Comparison of ENCODE assay signal across 1 cellular context in genomic region chr20:62872184-62872862, GRCh38.
TF ChIP-seq lines count a peak whose summit lies in the region.

No MANE protein-coding gene starts in this region.

TF ChIP-seq in HepG2, 621 proteins besides CTCF, POLR2A, EP300 and RAD21 (continues in another document):
- peak in 1 of 2 experiments; percentile 20; a peak in 1 of 4 replicates for TF ChIP-seq ATF4 (CRISPR knock-in tag; IDR thresholded peaks at IDR 0.05)
- TF ChIP-seq ARID5B (CRISPR knock-in tag; IDR thresholded peaks at IDR 0.05): peak; percentile 37; the same call in 1 of the 2 replicates
- peak; percentile 34; the same call in 1 of the 2 replicates for TF ChIP-seq GMEB1 (CRISPR knock-in tag; IDR thresholded peaks at IDR 0.05; ENCODE audit: borderline replicate concordance)
- TF ChIP-seq ATF2 (CRISPR knock-in tag; IDR thresholded peaks at IDR 0.05): no peak
- TF ChIP-seq BRCA1 (CRISPR knock-in tag; IDR thresholded peaks at IDR 0.05): no peak
- no peak for TF ChIP-seq ZSCAN21 (CRISPR knock-in tag; IDR thresholded peaks at IDR 0.05; ENCODE audit: borderline replicate concordance)
- TF ChIP-seq RARA (CRISPR knock-in tag; IDR thresholded peaks at IDR 0.05): peak; percentile 26; the same call in 1 of the 2 replicates
- TF ChIP-seq NFKB2 (CRISPR knock-in tag; IDR thresholded peaks at IDR 0.05; ENCODE audit: borderline replicate concordance): peak; percentile 56; the same call in 1 of the 2 replicates
- TF ChIP-seq ZNF574 (CRISPR knock-in tag; IDR thresholded peaks at IDR 0.05): no peak
- TF ChIP-seq ZNF546 (CRISPR knock-in tag; conservative IDR thresholded peaks at IDR 0.05): 0 out of 2 replicates have a peak, but pooled peaks have one; percentile 19
- TF ChIP-seq LBX2 (CRISPR knock-in tag; IDR thresholded peaks at IDR 0.05; ENCODE audit: borderline replicate concordance): no peak
- TF ChIP-seq ZNF687 (CRISPR knock-in tag; IDR thresholded peaks at IDR 0.05): peak; percentile 71
- TF ChIP-seq SIN3A (IDR thresholded peaks at IDR 0.05; ENCODE audit: borderline replicate concordance, low read depth, low read length): no peak
- TF ChIP-seq ZFX (CRISPR knock-in tag; IDR thresholded peaks at IDR 0.05; ENCODE audit: low read depth): peak; percentile 54
- TF ChIP-seq MXI1 (IDR thresholded peaks at IDR 0.05; ENCODE audit: borderline replicate concordance, low read depth, low read length): 0 out of 3 replicates have a peak, but pooled peaks have one; percentile 32
- 0 out of 2 replicates have a peak, but pooled peaks have one; percentile 35 for TF ChIP-seq PATZ1 (CRISPR knock-in tag; IDR thresholded peaks at IDR 0.05)
- no peak for TF ChIP-seq ZBTB40 (IDR thresholded peaks at IDR 0.05)
- TF ChIP-seq ZBTB40 (CRISPR knock-in tag; IDR thresholded peaks at IDR 0.05): 0 out of 2 replicates have a peak, but pooled peaks have one; percentile 22
- TF ChIP-seq ZBTB20 (CRISPR knock-in tag; IDR thresholded peaks at IDR 0.05; ENCODE audit: borderline replicate concordance, low read depth): peak; percentile 33; the same call in 1 of the 2 replicates
- TF ChIP-seq FOSL2 (CRISPR knock-in tag; IDR thresholded peaks at IDR 0.05): peak; percentile 45; the same call in 1 of the 2 replicates
